Comparison of ENCODE assay signal across 8 cellular contexts in the genomic region with DNA sequence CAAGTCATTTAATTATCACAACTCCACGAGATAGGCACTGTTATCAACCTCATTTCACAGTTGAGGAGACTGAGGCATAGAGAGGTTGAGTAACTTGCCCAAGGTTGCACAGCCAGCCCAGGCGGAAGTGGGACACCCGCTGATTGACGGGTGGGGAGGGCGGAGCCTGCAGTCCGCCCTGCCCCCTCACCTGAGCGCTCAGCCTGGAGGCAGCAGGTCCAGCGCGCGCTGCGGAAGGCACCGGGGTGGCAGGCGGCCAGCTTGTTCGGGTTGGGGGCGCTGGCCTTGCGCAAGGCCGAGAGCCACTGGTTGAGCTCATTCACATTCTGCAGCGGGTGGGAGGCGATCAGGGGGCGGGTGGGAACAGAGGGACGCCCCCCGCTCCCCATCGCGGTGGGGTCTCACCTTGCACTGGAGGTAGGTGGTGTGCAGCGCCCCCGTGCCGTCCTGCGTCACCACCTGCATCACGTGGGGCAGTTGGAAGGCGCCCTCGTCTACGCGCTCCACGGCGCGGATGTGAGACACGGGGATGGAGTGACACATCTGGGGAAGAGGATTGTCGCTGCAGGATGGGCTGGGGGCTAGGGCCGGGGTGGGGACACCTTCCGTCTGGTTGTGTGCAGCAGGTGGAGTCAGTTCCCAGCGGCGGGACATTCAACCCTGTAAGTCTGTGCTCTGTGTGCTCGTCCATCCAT. TPM values are rescaled to one million over a fixed set of nuclear protein-coding genes. Genes with fewer than 3 reads are reported as not detected.
DNase-seq lines count a peak whose midpoint lies in the region; ATAC-seq and TF ChIP-seq lines count a peak whose summit lies in the region.

No MANE protein-coding gene starts in this region.

- H3K4me1 Mint-ChIP-seq in MCF 10A (ENCODE audit: insufficient read depth, unreplicated experiment), result no peaks in the 10 kb centered on the region
- H3K4me1 Mint-ChIP-seq in memory B cell, result peaks cover 7% of the 10 kb centered on the region

- POLR2A ChIA-PET in MCF 10A (lab: Yijun Ruan, JAX), result no interaction called here

- DNase-seq in breast epithelium (ENCODE audit: low spot score in 2 of 2), result no peak
- DNase-seq in MCF 10A (ENCODE audit: unreplicated experiment), result no peak
- DNase-seq in activated naive CD4-positive, alpha-beta T cell treated with Interleukin-2 at 50 U/mL for 16 hours, result peak; percentile 68
- DNase-seq in memory B cell (ENCODE audit: low spot score in 2 of 2), result peak; percentile 36 to 47
- peak; percentile 72 to 75 for DNase-seq in thyroid gland
- no peak for DNase-seq in AML-193 (lab: John Stamatoyannopoulos, UW)
- DNase-seq in NCI-H2227 (lab: John Stamatoyannopoulos, UW; ENCODE audit: unreplicated experiment), result no peak
- no peak for DNase-seq in HK-2 (ENCODE audit: unreplicated experiment)

- H3K9me3 ChIP-seq in breast epithelium (no peaks in the 10 kb centered on the region), thyroid gland (no peaks in the 10 kb centered on the region)

- H3K36me3 Mint-ChIP-seq in MCF 10A (ENCODE audit: insufficient read depth, unreplicated experiment) (no peaks in the 10 kb centered on the region), memory B cell (no peaks in the 10 kb centered on the region)

- no peaks in the 10 kb centered on the region for H3K4me1 ChIP-seq in breast epithelium
- H3K4me1 ChIP-seq in thyroid gland, result peaks cover 9 to 11% of the 10 kb centered on the region in 2 donors

- H3K27ac ChIP-seq in breast epithelium, result no peak overlapping the region
- no peak overlapping the region for H3K27ac ChIP-seq in thyroid gland

- WGBS in thyroid gland, 2 donors, result 15 to 20% methylated on average over 19 to 34 of the region's 43 CpGs

- peak overlapping the region in 2 of 3 donors; percentile 22 to 27 for H3K4me3 ChIP-seq in breast epithelium
- no peak overlapping the region for H3K4me3 ChIP-seq in thyroid gland (replicated peaks in 1 of 3)

- intact Hi-C loops in breast epithelium (cut with DNase I; ENCODE audit: low total_unique reads), result no loop called here
- intact Hi-C loops in MCF 10A (cut with micrococcal nuclease), result no loop called here
- intact Hi-C loops in thyroid gland (cut with DNase I), result loop anchor here (10.0 kb wide), 1 partner anchor 51 kb away; no protein-coding TSS in a partner anchor

- TF ChIP-seq CTCF in breast epithelium (IDR thresholded peaks at IDR 0.05) (no peak), MCF 10A (IDR thresholded peaks at IDR 0.05; ENCODE audit: unreplicated experiment) (no peak), thyroid gland (IDR thresholded peaks at IDR 0.05) (no peak)

- CTCF ChIA-PET in MCF 10A (lab: Yijun Ruan, JAX), result interaction anchor here (0.7 to 1.0 kb wide), 2 partner anchors 55 to 71 kb away, joined by 3 read pairs; no protein-coding TSS in a partner anchor

- H3K9me3 Mint-ChIP-seq in MCF 10A (ENCODE audit: unreplicated experiment), result no peaks in the 10 kb centered on the region
- H3K9me3 Mint-ChIP-seq in memory B cell, result no peaks in the 10 kb centered on the region

- H3K36me3 ChIP-seq in breast epithelium, result no peaks in the 10 kb centered on the region
- H3K36me3 ChIP-seq in thyroid gland, result peaks cover 0 to 7% of the 10 kb centered on the region in 2 donors

- TF ChIP-seq POLR2A in breast epithelium (IDR thresholded peaks at IDR 0.05) (no peak), thyroid gland (IDR thresholded peaks at IDR 0.05) (no peak)

- ATAC-seq in memory B cell (ENCODE audit: low read depth), result peak; percentile 82

- BruUV-seq in MCF 10A (replicated peaks; lab: Mats Ljungman, UMichigan), result no TSS peak

- H3K27me3 Mint-ChIP-seq in MCF 10A (ENCODE audit: insufficient read depth, unreplicated experiment) (no peaks in the 10 kb centered on the region), memory B cell (peaks cover 2% of the 10 kb centered on the region)

- H3K4me3 Mint-ChIP-seq in MCF 10A (ENCODE audit: unreplicated experiment) (no peak overlapping the region), memory B cell (peak overlapping the region; percentile 78)

- no peak overlapping the region for H3K27ac Mint-ChIP-seq in MCF 10A (ENCODE audit: low read depth, unreplicated experiment)
- H3K27ac Mint-ChIP-seq in memory B cell, result no peak overlapping the region

- H3K27me3 ChIP-seq in breast epithelium (no peaks in the 10 kb centered on the region), thyroid gland (no peaks in the 10 kb centered on the region)

RNA-seq across cellular contexts. Expression of gene RASAL1, which starts 31.7 kb away (rescaled TPM):
- total RNA-seq in breast epithelium (1 to 10 TPM in 2 of 3 donors, not detected in 1; 1.3 to 6.7 TPM), MCF 10A (2022) (not detected in 2 replicates), thyroid gland (10 to 100 TPM; 27.3 to 52.9 (median 45.1) TPM)

RNA-seq across cellular contexts. Expression of gene CFAP73, which starts 45.6 kb away (rescaled TPM):
- total RNA-seq in breast epithelium, result under 1 TPM in 1 of 3 donors, not detected in 2; 0.29 TPM
- total RNA-seq in MCF 10A (2022), result not detected in 2 replicates
- under 1 TPM in 1 of 4 donors, not detected in 3; 0.56 TPM for total RNA-seq in thyroid gland

RNA-seq across cellular contexts. Expression of gene DTX1, which starts 47.4 kb away (rescaled TPM):
- total RNA-seq in breast epithelium (10 to 100 TPM in 2 of 3 donors, 1 to 10 TPM in 1; 7.9 to 46.6 (median 20.0) TPM), MCF 10A (2022) (not detected in 2 replicates), thyroid gland (10 to 100 TPM; 11.5 to 37.1 (median 20.6) TPM)

Comparison
In these comparisons a context has a peak if more than half of its experiments do, and no peak if none do; other contexts are left out.
1. DNase-seq: peak in activated naive CD4-positive, alpha-beta T cell treated with Interleukin-2 at 50 U/mL for 16 hours (single experiment), memory B cell (2 of 2) and thyroid gland (2 of 2); none in breast epithelium (0 of 2), MCF 10A (single experiment), AML-193 (0 of 2), NCI-H2227 (single experiment) and HK-2 (single experiment).
2. H3K4me3 ChIP-seq: peak in breast epithelium (2 of 3); none in thyroid gland (0 of 3).